Comparison of ENCODE assay signal across 18 cellular contexts in the genomic region with DNA sequence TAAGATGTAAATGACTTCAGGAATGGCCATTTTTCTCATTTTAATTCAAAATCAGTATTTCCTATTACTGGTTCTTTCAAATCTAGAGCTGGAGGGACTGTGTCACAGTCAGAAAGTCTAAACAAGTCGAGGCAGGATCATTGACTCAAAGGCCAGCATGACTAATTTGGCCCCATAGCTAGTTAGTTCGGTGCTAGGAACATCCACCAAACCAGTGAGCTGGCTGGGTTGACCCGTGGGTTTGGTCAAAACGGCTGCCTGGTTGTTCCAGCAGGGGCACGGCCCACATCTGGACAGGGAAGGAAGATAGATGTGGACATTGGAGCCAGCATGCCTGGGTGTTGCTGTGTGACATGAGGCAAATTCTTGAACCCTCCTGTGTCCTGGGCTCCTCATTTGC. TPM values are rescaled to one million over a fixed set of nuclear protein-coding genes. Genes with fewer than 3 reads are reported as not detected.
"Had no signal": no experiment of that assay in that cellular context is flagged by ENCODE, and none has a peak within 500 bp of the region (broad histone marks: within the 10 kb centered on the region; RNA-seq: fewer than 3 reads in every experiment).

No MANE protein-coding gene starts in this region.

- H3K27ac Mint-ChIP-seq: activated naive CD8-positive, alpha-beta T cell treated with anti-CD3 and anti-CD28 coated beads, Interleukin-2, amount 10 ng/mL, durations not matched to agents 7 days and 5 days; dendritic cell treated with granulocyte-macrophage colony-stimulating factor and Interleukin-4, amounts not matched to agents 40 ng/mL and 50 ng/mL, for 4 days had no signal

- H3K4me3 ChIP-seq: lower lobe of right lung, prostate gland, skin epidermis had no signal

- ATAC-seq: activated CD4-positive, CD25-positive, alpha-beta regulatory T cell treated with anti-CD3 and anti-CD28 coated beads, Interleukin-2, amount 50 U/mL, for 24 hours; left colon; lower lobe of right lung; right cardiac atrium; stimulated activated naive CD8-positive, alpha-beta T cell treated with anti-CD3 and anti-CD28 coated beads, Interleukin-15, Interleukin-2, amounts not matched to agents 100 U/mL and 50 U/mL, for 24 hours had no signal

- H3K4me3 Mint-ChIP-seq: activated naive CD8-positive, alpha-beta T cell treated with anti-CD3 and anti-CD28 coated beads, Interleukin-2, amount 10 ng/mL, durations not matched to agents 7 days and 5 days; dendritic cell treated with granulocyte-macrophage colony-stimulating factor and Interleukin-4, amounts not matched to agents 40 ng/mL and 50 ng/mL, for 4 days had no signal

- H3K9me3 ChIP-seq: lower lobe of right lung, prostate gland had no signal

- H3K4me1 Mint-ChIP-seq: activated naive CD8-positive, alpha-beta T cell treated with anti-CD3 and anti-CD28 coated beads, Interleukin-2, amount 10 ng/mL, durations not matched to agents 7 days and 5 days had no signal

- H3K4me1 ChIP-seq: lower lobe of right lung, prostate gland had no signal

- H3K27ac ChIP-seq: brain microvascular endothelial cell, lower lobe of right lung, prostate gland had no signal

- H3K27me3 ChIP-seq: brain microvascular endothelial cell had no signal

- H3K36me3 Mint-ChIP-seq: activated naive CD8-positive, alpha-beta T cell treated with anti-CD3 and anti-CD28 coated beads, Interleukin-2, amount 10 ng/mL, durations not matched to agents 7 days and 5 days had no signal

- DNase-seq: activated naive CD4-positive, alpha-beta T cell; activated naive CD8-positive, alpha-beta T cell treated with anti-CD3 and anti-CD28 coated beads, Interleukin-2, amount 10 ng/mL, durations not matched to agents 7 days and 5 days; activated T-cell treated with anti-CD3 and anti-CD28 coated beads for 4 hours; brain microvascular endothelial cell; cerebellar nuclear complex; effector memory CD4-positive, alpha-beta T cell; head of caudate nucleus; left colon; lower lobe of right lung; midbrain; right cardiac atrium; stimulated activated CD4-positive, alpha-beta T cell treated with anti-CD3 and anti-CD28 coated beads, Interleukin-15, amount 100 ng/mL, for 24 hours; stimulated activated naive CD8-positive, alpha-beta T cell treated with anti-CD3 and anti-CD28 coated beads, Interleukin-15, Interleukin-2, amounts not matched to agents 100 U/mL and 50 U/mL, for 24 hours had no signal

- H3K9me3 Mint-ChIP-seq: activated naive CD8-positive, alpha-beta T cell treated with anti-CD3 and anti-CD28 coated beads, Interleukin-2, amount 10 ng/mL, durations not matched to agents 7 days and 5 days had no signal

- H3K36me3 ChIP-seq: brain microvascular endothelial cell, lower lobe of right lung, prostate gland had no signal

RNA-seq across cellular contexts. Expression of a gene that starts 46.4 kb away (rescaled TPM):
- total RNA-seq: epithelial cell of proximal tubule had no signal
